17 cellular contexts compared by ENCODE assay signal in genomic region chr11:61896665-61897386, GRCh38. TPM values are rescaled to one million over a fixed set of nuclear protein-coding genes. Genes with fewer than 3 reads are reported as not detected.
DNase-seq lines count a peak whose midpoint lies in the region; ATAC-seq, FAIRE-seq and TF ChIP-seq lines count a peak whose summit lies in the region.
"Had no signal": no experiment of that assay in that cellular context is flagged by ENCODE, and none has a peak within 500 bp of the region (broad histone marks: within the 10 kb centered on the region; RNA-seq: fewer than 3 reads in every experiment).

No MANE protein-coding gene starts in this region.

- H3K36me3 ChIP-seq in K562 (ENCODE audit: control insufficient read depth, insufficient read depth, low read length) (peaks cover 59% of the 10 kb centered on the region; the same call in 2 of the 3 replicates), tibial nerve (peaks cover 0 to 56% (median 0%) of the 10 kb centered on the region in 3 donors), MM.1S (replicated peaks; ENCODE audit: insufficient read depth, low read length) (no peaks in the 10 kb centered on the region)
- H3K36me3 ChIP-seq: BLaER1, right lobe of liver had no signal

- H3K79me2 ChIP-seq in K562 (ENCODE audit: control insufficient read depth, insufficient read depth, low read length) (no peaks in the 10 kb centered on the region), MM.1S (ENCODE audit: low read length) (no peaks in the 10 kb centered on the region)

- H3K4me2 ChIP-seq in K562 (ENCODE audit: insufficient read depth, low read length) (no peak overlapping the region), MM.1S (ENCODE audit: low read depth, low read length) (no peak overlapping the region)

- no peaks in the 10 kb centered on the region for H3K9me1 ChIP-seq in K562 (ENCODE audit: control insufficient read depth, insufficient read depth, low read length)

- H3K9me3 ChIP-seq in K562 (replicated peaks; ENCODE audit: control insufficient read depth, insufficient read depth, low read depth, low read length) (no peaks in the 10 kb centered on the region), tibial nerve (no peaks in the 10 kb centered on the region), MM.1S (replicated peaks; ENCODE audit: insufficient read depth, low read length) (no peaks in the 10 kb centered on the region)
- H3K9me3 ChIP-seq: BLaER1, right lobe of liver had no signal

- POLR2A ChIA-PET in K562 (lab: Yijun Ruan, JAX) = interaction anchor here (0.6 to 10.7 kb wide), 8 partner anchors 12 to 427 kb away, joined by 3 to 109 read pairs (median 4); partner anchors contain the start of genes BEST1 and FTH1

- CTCF ChIA-PET in K562 (lab: Yijun Ruan, JAX; ENCODE audit: low intra/inter-chr PET ratio) = interaction anchor here (0.5 to 6.7 kb wide), 9 partner anchors 50 to 428 kb away, joined by 3 to 98 read pairs (median 4); no protein-coding TSS in a partner anchor

- no peak for FAIRE-seq in K562 (lab: Jason Lieb, UNC)
- FAIRE-seq: astrocyte, urothelium cell line had no signal

- TF ChIP-seq EP300 in K562 (IDR thresholded peaks at IDR 0.05; ENCODE audit: low read length) (no peak), tibial nerve (IDR thresholded peaks at IDR 0.05) (no peak)

- 84% methylated on average over 15 of the region's 15 CpGs for WGBS in K562 (ENCODE audit: insufficient coverage, low coverage, missing lambda C conversion rate)
- 53 to 62% methylated on average over 13 to 15 of the region's 15 CpGs for WGBS in tibial nerve, 2 donors

- no peak overlapping the region for H2AFZ ChIP-seq in K562 (ENCODE audit: low read depth, low read length)
- H2AFZ ChIP-seq in MM.1S (ENCODE audit: low read length) = no peak overlapping the region

- TF ChIP-seq RAD21 in K562 (CRISPR knock-in tag; conservative IDR thresholded peaks at IDR 0.05 in 1 of 2, IDR thresholded peaks at IDR 0.05 in 1 of 2) = no peak

- H3K27me3 ChIP-seq in K562 (ENCODE audit: control insufficient read depth in 2 of 2, insufficient read depth in 2 of 2, low read length in 2 of 2) (no peaks in the 10 kb centered on the region), tibial nerve (no peaks in the 10 kb centered on the region), MM.1S (replicated peaks; ENCODE audit: insufficient read depth, low read length) (peaks cover 30% of the 10 kb centered on the region)
- H3K27me3 ChIP-seq: BLaER1, right lobe of liver had no signal

- no peaks in the 10 kb centered on the region for H3K9me2 ChIP-seq in MM.1S (replicated peaks; ENCODE audit: insufficient read depth, low read length)

- peak overlapping the region in 1 of 2 experiments; percentile 74; a peak in 2 of 4 replicates for H3K9ac ChIP-seq in K562 (ENCODE audit: insufficient read depth in 1 of 2, low read depth in 2 of 2, low read length in 2 of 2)
- H3K9ac ChIP-seq in MM.1S (ENCODE audit: low read length) = no peak overlapping the region
- H3K9ac ChIP-seq: BLaER1 had no signal

- no peaks in the 10 kb centered on the region for H3K9me3 Mint-ChIP-seq in natural killer cell
- no peaks in the 10 kb centered on the region for H3K9me3 Mint-ChIP-seq in natural killer cell treated with Interleukin-12 subunit alpha and Interleukin-12 subunit beta and Interleukin-15 and Interleukin-18, amount 100 ng/mL, for 72 hours
- H3K9me3 Mint-ChIP-seq: activated CD4-positive, alpha-beta T cell treated with anti-CD3 and anti-CD28 coated beads, Interleukin-2, amount 10 ng/mL, durations not matched to agents 24 days and 14 days; activated naive CD4-positive, alpha-beta T cell treated with anti-CD3 and anti-CD28 coated beads, Interleukin-2, amount 50 U/mL, for 24 hours; T-helper 1 cell treated with Interleukin-12 subunit alpha and Interleukin-12 subunit beta and Interleukin-4 antibody, amounts not matched to agents 30 μg/mL and 1 μg/mL, for 36 hours had no signal

- intact Hi-C loops in natural killer cell (cut with micrococcal nuclease) = loop anchor here (1.0 kb wide), 1 partner anchor 100 kb away; no protein-coding TSS in a partner anchor
- intact Hi-C loops in K562 (cut with micrococcal nuclease) = loop anchor here (2.0 kb wide), 1 partner anchor 26 kb away; no protein-coding TSS in a partner anchor

- H4K20me1 ChIP-seq in K562 (replicated peaks; ENCODE audit: control insufficient read depth, insufficient read depth, low read length) = no peaks in the 10 kb centered on the region
- no peaks in the 10 kb centered on the region for H4K20me1 ChIP-seq in MM.1S (ENCODE audit: insufficient read depth, low read length)
- H4K20me1 ChIP-seq: BLaER1 had no signal

- H3K4me1 ChIP-seq in K562 (replicated peaks in 1 of 2; ENCODE audit: control insufficient read depth in 2 of 2, insufficient read depth in 2 of 2, low read length in 2 of 2) = peaks cover 4 to 47% of the 10 kb centered on the region in 2 experiments; a peak in 4 of 5 replicates
- H3K4me1 ChIP-seq in tibial nerve = peaks cover 0 to 52% (median 18%) of the 10 kb centered on the region in 4 donors
- peaks cover 4% of the 10 kb centered on the region; the same call in 1 of the 2 replicates for H3K4me1 ChIP-seq in MM.1S (ENCODE audit: low read length)

- ATAC-seq in natural killer cell = no peak
- no peak for ATAC-seq in natural killer cell treated with Interleukin-12 subunit alpha and Interleukin-12 subunit beta and Interleukin-15 and Interleukin-18, amount 100 ng/mL, for 72 hours
- no peak for ATAC-seq in K562

- TF ChIP-seq CTCF in natural killer cell (IDR thresholded peaks at IDR 0.05) (no peak), K562 (IDR thresholded peaks at IDR 0.05 in 2 of 3, conservative IDR thresholded peaks at IDR 0.05 in 1 of 3; ENCODE audit: insufficient read depth in 2 of 3, low read depth in 1 of 3, low read length in 3 of 3) (no peak), tibial nerve (IDR thresholded peaks at IDR 0.05) (no peak), MM.1S (IDR thresholded peaks at IDR 0.05; ENCODE audit: low read length) (no peak)

- no peaks in the 10 kb centered on the region for H3K27me3 Mint-ChIP-seq in natural killer cell (ENCODE audit: low read depth in 2 of 2)
- no peaks in the 10 kb centered on the region for H3K27me3 Mint-ChIP-seq in natural killer cell treated with Interleukin-12 subunit alpha and Interleukin-12 subunit beta and Interleukin-15 and Interleukin-18, amount 100 ng/mL, for 72 hours
- H3K27me3 Mint-ChIP-seq: activated naive CD4-positive, alpha-beta T cell treated with anti-CD3 and anti-CD28 coated beads, Interleukin-2, amount 50 U/mL, for 24 hours had no signal

- no peaks in the 10 kb centered on the region for H3K36me3 Mint-ChIP-seq in natural killer cell
- H3K36me3 Mint-ChIP-seq in natural killer cell treated with Interleukin-12 subunit alpha and Interleukin-12 subunit beta and Interleukin-15 and Interleukin-18, amount 100 ng/mL, for 72 hours = no peaks in the 10 kb centered on the region
- H3K36me3 Mint-ChIP-seq: activated naive CD4-positive, alpha-beta T cell treated with anti-CD3 and anti-CD28 coated beads, Interleukin-2, amount 50 U/mL, for 24 hours had no signal

- H3K4me3 Mint-ChIP-seq in natural killer cell = no peak overlapping the region
- H3K4me3 Mint-ChIP-seq in natural killer cell treated with Interleukin-12 subunit alpha and Interleukin-12 subunit beta and Interleukin-15 and Interleukin-18, amount 100 ng/mL, for 72 hours = no peak overlapping the region
- H3K4me3 Mint-ChIP-seq: activated CD4-positive, alpha-beta T cell treated with anti-CD3 and anti-CD28 coated beads, Interleukin-2, amount 10 ng/mL, durations not matched to agents 24 days and 14 days; activated naive CD4-positive, alpha-beta T cell treated with anti-CD3 and anti-CD28 coated beads, Interleukin-2, amount 50 U/mL, for 24 hours; T-helper 1 cell treated with Interleukin-12 subunit alpha and Interleukin-12 subunit beta and Interleukin-4 antibody, amounts not matched to agents 30 μg/mL and 1 μg/mL, for 36 hours had no signal

- TF ChIP-seq POLR2A in K562 (conservative IDR thresholded peaks at IDR 0.05) (no peak), tibial nerve (IDR thresholded peaks at IDR 0.05) (no peak)

- DNase-seq in natural killer cell (no peak), K562 (ENCODE audit: extremely low read depth in 1 of 4, low spot score in 3 of 4) (no peak), foreskin melanocyte (peak; percentile 84), tibial nerve (ENCODE audit: low spot score in 2 of 2) (no peak), MM.1S (no peak), NAMALWA (ENCODE audit: low spot score) (no peak)
- DNase-seq in natural killer cell treated with Interleukin-12 subunit alpha and Interleukin-12 subunit beta and Interleukin-15 and Interleukin-18, amount 100 ng/mL, for 72 hours (ENCODE audit: low spot score) = no peak
- DNase-seq in activated CD8-positive, alpha-beta memory T cell treated with anti-CD3 and anti-CD28 coated beads, Interleukin-2, amount 50 U/mL, for 48 hours = no peak
- DNase-seq: NCI-H187 treated with DMSO at 0.1 percent for 48 hours had no signal

- no TSS peak for BruUV-seq in K562 (replicated peaks; lab: Mats Ljungman, UMichigan)

- no peak overlapping the region for H3K4me3 ChIP-seq in K562
- no peak overlapping the region for H3K4me3 ChIP-seq in tibial nerve
- H3K4me3 ChIP-seq in MM.1S (ENCODE audit: low read length) = no peak overlapping the region
- H3K4me3 ChIP-seq: BLaER1, right lobe of liver had no signal

- in situ Hi-C loops in K562 (cut with MboI) = loop anchor here (5.0 kb wide), 3 partner anchors 50 to 210 kb away; no protein-coding TSS in a partner anchor

- H3F3A ChIP-seq in MM.1S (ENCODE audit: insufficient read depth, low read length) = peaks cover 9% of the 10 kb centered on the region; the same call in 1 of the 2 replicates

- no peak overlapping the region for H3K27ac ChIP-seq in K562 (ENCODE audit: extremely low read depth, low read depth, low read length)
- peak overlapping the region; percentile 78 to 96 (median 86) for H3K27ac ChIP-seq in tibial nerve
- H3K27ac ChIP-seq in MM.1S (ENCODE audit: low read length) = no peak overlapping the region
- H3K27ac ChIP-seq: BLaER1, right lobe of liver had no signal

- H3K27ac Mint-ChIP-seq in natural killer cell = peak overlapping the region; percentile 10 to 23
- H3K27ac Mint-ChIP-seq in natural killer cell treated with Interleukin-12 subunit alpha and Interleukin-12 subunit beta and Interleukin-15 and Interleukin-18, amount 100 ng/mL, for 72 hours = peak overlapping the region in 1 of 2 donors; percentile 57
- H3K27ac Mint-ChIP-seq: activated CD4-positive, alpha-beta T cell treated with anti-CD3 and anti-CD28 coated beads, Interleukin-2, amount 10 ng/mL, durations not matched to agents 24 days and 14 days; activated naive CD4-positive, alpha-beta T cell treated with anti-CD3 and anti-CD28 coated beads, Interleukin-2, amount 50 U/mL, for 24 hours; T-helper 1 cell treated with Interleukin-12 subunit alpha and Interleukin-12 subunit beta and Interleukin-4 antibody, amounts not matched to agents 30 μg/mL and 1 μg/mL, for 36 hours had no signal

- H3K4me1 Mint-ChIP-seq in natural killer cell = peaks cover 0 to 7% of the 10 kb centered on the region in 2 donors
- peaks cover 5 to 8% of the 10 kb centered on the region in 2 donors for H3K4me1 Mint-ChIP-seq in natural killer cell treated with Interleukin-12 subunit alpha and Interleukin-12 subunit beta and Interleukin-15 and Interleukin-18, amount 100 ng/mL, for 72 hours (ENCODE audit: low read depth in 2 of 2)

RNA-seq across cellular contexts. Expression of gene FADS3, which starts 5.5 kb away (rescaled TPM):
- total RNA-seq in natural killer cell (10 to 100 TPM; 10.8 to 17.8 (median 11.5) TPM), K562 (2014; rRNA removed) (92.7 and 125 TPM in 2 replicates), K562 (2014; rRNA removed; fragmentation: Illumina TruSeq; extraction: Trizol) (18.6 and 32.4 TPM in 2 replicates), K562 (2015; rRNA removed; fragmentation: Illumina TruSeq; extraction: Trizol) (55.1 and 55.3 TPM in 2 replicates), K562 (2021) (105 and 106 TPM in 2 replicates), tibial nerve (100 to 1,000 TPM; 135 to 327 (median 205) TPM)
- total RNA-seq in natural killer cell treated with Interleukin-12 subunit alpha and Interleukin-12 subunit beta and Interleukin-15 and Interleukin-18, amount 100 ng/mL, for 72 hours = 10 to 100 TPM; 13.2 to 14.0 TPM
- total RNA-seq in K562 (2011; cell fraction: chromatin; rRNA removed; ENCODE audit: low replicate concordance) = 196 and 689 TPM in 2 replicates
- total RNA-seq in K562 (2011; cell fraction: nucleolus; rRNA removed) = 626 and 786 TPM in 2 replicates
- 287 and 362 TPM in 2 replicates for total RNA-seq in K562 (2011; cell fraction: nucleoplasm; rRNA removed)
- polyA plus RNA-seq in K562 (2011; rRNA removed) (148 and 226 TPM in 2 replicates), K562 (2014; fragmentation: Illumina TruSeq; extraction: Trizol) (92.0 and 101 TPM in 2 replicates), K562 (2014; fragmentation: Nextera tagmentation; extraction: Ambion mirVana) (1 to 10 TPM in 1 of 2 experiments, under 1 TPM in 1; 0.97 to 3.3 TPM), K562 (2014; rRNA removed) (133 and 139 TPM in 2 replicates)
- 155 and 315 TPM in 2 replicates for polyA plus RNA-seq in K562 (2011; cell fraction: cytosol; rRNA removed)
- polyA plus RNA-seq in K562 (2011; cell fraction: nucleus; rRNA removed) = 2,057 and 2,412 TPM in 2 replicates
- polyA plus RNA-seq in K562 (2012) = 65.8 and 82.0 TPM in 2 replicates
- polyA minus RNA-seq in K562 (2011; rRNA and poly(A)+ RNA removed) = 33.8 and 64.4 TPM in 2 replicates
- 109 and 120 TPM in 2 replicates for polyA minus RNA-seq in K562 (2011; cell fraction: cytosol; rRNA and poly(A)+ RNA removed)
- 200 TPM in 2 replicates for polyA minus RNA-seq in K562 (2011; cell fraction: nucleus; rRNA and poly(A)+ RNA removed)

RNA-seq across cellular contexts. Expression of gene RAB3IL1, which starts 20.5 kb away (rescaled TPM):
- total RNA-seq in natural killer cell (not detected), K562 (2014; rRNA removed) (17.6 and 19.8 TPM in 2 replicates), K562 (2014; rRNA removed; fragmentation: Illumina TruSeq; extraction: Trizol) (2.0 and 3.7 TPM in 2 replicates), K562 (2015; rRNA removed; fragmentation: Illumina TruSeq; extraction: Trizol) (8.9 and 10.3 TPM in 2 replicates), K562 (2021) (42.6 and 46.2 TPM in 2 replicates), tibial nerve (100 to 1,000 TPM in 1 of 4 donors, 10 to 100 TPM in 3; 58.8 to 127 (median 71.1) TPM)
- total RNA-seq in natural killer cell treated with Interleukin-12 subunit alpha and Interleukin-12 subunit beta and Interleukin-15 and Interleukin-18, amount 100 ng/mL, for 72 hours = not detected
- 21.2 and 46.4 TPM in 2 replicates for total RNA-seq in K562 (2011; cell fraction: chromatin; rRNA removed; ENCODE audit: low replicate concordance)
- 27.3 and 33.0 TPM in 2 replicates for total RNA-seq in K562 (2011; cell fraction: nucleolus; rRNA removed)
- total RNA-seq in K562 (2011; cell fraction: nucleoplasm; rRNA removed) = 19.3 and 24.0 TPM in 2 replicates
- polyA plus RNA-seq in K562 (2011; rRNA removed) (15.5 and 17.7 TPM in 2 replicates), K562 (2014; fragmentation: Illumina TruSeq; extraction: Trizol) (25.1 and 31.8 TPM in 2 replicates), K562 (2014; fragmentation: Nextera tagmentation; extraction: Ambion mirVana) (under 1 TPM; 0.15 to 0.25 TPM), K562 (2014; rRNA removed) (28.2 and 29.7 TPM in 2 replicates)
- polyA plus RNA-seq in K562 (2011; cell fraction: cytosol; rRNA removed) = 18.3 and 41.7 TPM in 2 replicates
- polyA plus RNA-seq in K562 (2011; cell fraction: nucleus; rRNA removed) = 25.8 and 42.6 TPM in 2 replicates
- 15.9 and 29.1 TPM in 2 replicates for polyA plus RNA-seq in K562 (2012)
- 6.1 and 11.2 TPM in 2 replicates for polyA minus RNA-seq in K562 (2011; rRNA and poly(A)+ RNA removed)
- polyA minus RNA-seq in K562 (2011; cell fraction: cytosol; rRNA and poly(A)+ RNA removed) = 22.8 and 26.0 TPM in 2 replicates
- polyA minus RNA-seq in K562 (2011; cell fraction: nucleus; rRNA and poly(A)+ RNA removed) = 13.3 and 13.9 TPM in 2 replicates

RNA-seq across cellular contexts. Expression of gene BEST1, which starts 53.3 kb away (rescaled TPM):
- total RNA-seq in natural killer cell = 1 to 10 TPM in 2 of 3 donors, under 1 TPM in 1; 0.32 to 2.0 (median 1.4) TPM
- total RNA-seq in natural killer cell treated with Interleukin-12 subunit alpha and Interleukin-12 subunit beta and Interleukin-15 and Interleukin-18, amount 100 ng/mL, for 72 hours = 1 to 10 TPM; 1.0 to 1.9 TPM
- total RNA-seq in K562 (2011; cell fraction: chromatin; rRNA removed; ENCODE audit: low replicate concordance) = 4.5 and 6.1 TPM in 2 replicates
- 4.7 and 5.5 TPM in 2 replicates for total RNA-seq in K562 (2011; cell fraction: nucleolus; rRNA removed)
- 4.4 and 5.5 TPM in 2 replicates for total RNA-seq in K562 (2011; cell fraction: nucleoplasm; rRNA removed)
- 0.36 and 0.61 TPM in 2 replicates for total RNA-seq in K562 (2014; rRNA removed)
- total RNA-seq in K562 (2014; rRNA removed; fragmentation: Illumina TruSeq; extraction: Trizol) = 0.35 and 0.40 TPM in 2 replicates
- 0.07 and 0.11 TPM in 2 replicates for total RNA-seq in K562 (2015; rRNA removed; fragmentation: Illumina TruSeq; extraction: Trizol)
- total RNA-seq in K562 (2021) = 0.85 and 1.0 TPM in 2 replicates
- polyA plus RNA-seq in K562 (2011; rRNA removed) = 0.22 and 0.49 TPM in 2 replicates
- polyA plus RNA-seq in K562 (2011; cell fraction: cytosol; rRNA removed) = 0.15 and 0.35 TPM in 2 replicates
- polyA plus RNA-seq in K562 (2011; cell fraction: nucleus; rRNA removed) = 1.4 and 1.9 TPM in 2 replicates
- polyA plus RNA-seq in K562 (2012) = 1.0 and 15.0 TPM in 2 replicates
- polyA plus RNA-seq in K562 (2014; fragmentation: Illumina TruSeq; extraction: Trizol) = 0.73 and 0.86 TPM in 2 replicates
- under 1 TPM; 0.27 to 0.62 TPM for polyA plus RNA-seq in K562 (2014; fragmentation: Nextera tagmentation; extraction: Ambion mirVana)
- 1.3 TPM in 2 replicates for polyA plus RNA-seq in K562 (2014; rRNA removed)
- polyA minus RNA-seq in K562 (2011; rRNA and poly(A)+ RNA removed) = 0.28 and 0.66 TPM in 2 replicates
- polyA minus RNA-seq in K562 (2011; cell fraction: cytosol; rRNA and poly(A)+ RNA removed) = not detected in 2 replicates
- 0.67 and 2.3 TPM in 2 replicates for polyA minus RNA-seq in K562 (2011; cell fraction: nucleus; rRNA and poly(A)+ RNA removed)
- 10 to 100 TPM; 33.2 to 53.2 (median 45.7) TPM for total RNA-seq in tibial nerve
- total RNA-seq: activated CD4-positive, alpha-beta T cell treated with anti-CD3 and anti-CD28 coated beads, Interleukin-2, amount 10 ng/mL, durations not matched to agents 24 days and 14 days; Daoy had no signal

Comparison
In these comparisons a context has a peak if more than half of its experiments do, and no peak if none do; other contexts are left out.
1. H3K27ac ChIP-seq: peak in tibial nerve (4 of 4); none in K562 (single experiment) and MM.1S (single experiment).
2. RNA of gene BEST1, which starts 53.3 kb away (total RNA-seq): 33.2 to 53.2 TPM in tibial nerve; 1.0 to 1.9 TPM in natural killer cell treated with Interleukin-12 subunit alpha and Interleukin-12 subunit beta and Interleukin-15 and Interleukin-18, amount 100 ng/mL, for 72 hours, 0.32 to 2.0 TPM in natural killer cell and 0.07 to 6.1 TPM in K562; every median in the first group is over 4 times any median in the second.